Comparison of ENCODE assay signal across 28 cellular contexts in the genomic region with DNA sequence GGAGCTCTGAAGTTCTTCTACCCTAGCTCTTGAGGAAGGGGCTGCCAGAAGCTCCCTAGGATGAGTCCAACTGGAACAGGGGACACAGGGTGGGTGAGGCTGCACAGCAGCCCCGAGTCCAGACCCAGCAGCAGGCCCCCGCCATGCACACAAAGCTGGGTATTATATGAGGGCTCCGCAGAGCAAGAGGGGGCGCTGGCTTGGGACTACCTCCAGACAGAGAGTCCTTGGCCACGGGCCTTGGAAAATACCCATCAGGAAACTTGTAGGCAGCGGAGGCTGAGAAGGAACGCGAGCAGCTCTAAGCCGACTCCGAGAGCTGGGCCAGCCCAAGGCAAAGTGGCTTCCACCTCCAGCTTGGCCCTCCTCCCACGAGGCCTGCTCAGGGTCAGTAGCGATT.
"Had no signal": no experiment of that assay in that cellular context is flagged by ENCODE, and none has a peak within 500 bp of the region (broad histone marks: within the 10 kb centered on the region; RNA-seq: fewer than 3 reads in every experiment).

No MANE protein-coding gene starts in this region.

- H3K4me3 ChIP-seq: stomach, suprapubic skin, testis, thoracic aorta, thyroid gland, tibial artery, tibial nerve, transverse colon, upper lobe of left lung, upper lobe of right lung, uterus, vagina had no signal

- H3K4me3 Mint-ChIP-seq: stimulated activated effector memory CD8-positive, alpha-beta T cell treated with anti-CD3 and anti-CD28 coated beads, Interleukin-12 subunit alpha, Interleukin-12 subunit beta, amount 100 ng/mL, for 72 hours; stimulated activated memory B cell treated with anti-CD40 and anti-IgM and Interleukin-4, amounts not matched to agents 10 μg/mL and 1 μg/mL and 100 μg/mL, for 72 hours; stimulated activated naive B cell treated with anti-CD40 and anti-IgM and Interleukin-4, amounts not matched to agents 10 μg/mL and 1 μg/mL and 100 μg/mL, for 72 hours; stimulated activated naive CD8-positive, alpha-beta T cell treated with anti-CD3 and anti-CD28 coated beads, Interleukin-15, amount 100 ng/mL, for 72 hours; stimulated activated naive CD8-positive, alpha-beta T cell treated with anti-CD3 and anti-CD28 coated beads, Interleukin-15, Interleukin-2, amounts not matched to agents 100 ng/mL and 50 ng/mL, for 24 hours had no signal

- H3K27ac ChIP-seq: stomach, suprapubic skin, testis, thoracic aorta, thyroid gland, tibial artery, transverse colon, upper lobe of left lung, upper lobe of right lung, uterus, vagina had no signal

- H3K27ac Mint-ChIP-seq: stimulated activated effector memory CD8-positive, alpha-beta T cell treated with anti-CD3 and anti-CD28 coated beads, Interleukin-12 subunit alpha, Interleukin-12 subunit beta, amount 100 ng/mL, for 72 hours; stimulated activated memory B cell treated with anti-CD40 and anti-IgM and Interleukin-4, amounts not matched to agents 10 μg/mL and 1 μg/mL and 100 μg/mL, for 72 hours; stimulated activated naive B cell treated with anti-CD40 and anti-IgM and Interleukin-4, amounts not matched to agents 10 μg/mL and 1 μg/mL and 100 μg/mL, for 72 hours; stimulated activated naive CD8-positive, alpha-beta T cell treated with anti-CD3 and anti-CD28 coated beads, Interleukin-15, Interleukin-2, amounts not matched to agents 100 ng/mL and 50 ng/mL, for 24 hours had no signal

- H3K4me1 ChIP-seq: uterus had no signal

- FAIRE-seq: urothelium cell line had no signal

- H3K9me3 ChIP-seq: stomach, suprapubic skin, testis, thoracic aorta, thyroid gland, tibial artery, tibial nerve, transverse colon, upper lobe of left lung, upper lobe of right lung, uterus, vagina had no signal

- H3K27me3 ChIP-seq: suprapubic skin, testis, thyroid gland, tibial artery, tibial nerve, transverse colon, upper lobe of left lung, upper lobe of right lung, uterus, vagina had no signal

- DNase-seq: stimulated activated CD4-positive, alpha-beta T cell treated with anti-CD3 and anti-CD28 coated beads, Interleukin-2, amount 100 ng/mL, for 24 hours; stimulated activated CD4-positive, alpha-beta T cell treated with anti-CD3 and anti-CD28 coated beads, Interleukin-2, amount 100 ng/mL, for 48 hours; stimulated activated CD4-positive, alpha-beta T cell treated with anti-CD3 and anti-CD28 coated beads, Interleukin-4, amount 100 ng/mL, for 1 hour; stimulated activated CD4-positive, alpha-beta T cell treated with anti-CD3 and anti-CD28 coated beads, Interleukin-4, amount 100 ng/mL, for 24 hours; stimulated activated CD4-positive, alpha-beta T cell treated with anti-CD3 and anti-CD28 coated beads, Interleukin-4, amount 100 ng/mL, for 4 hours; stimulated activated CD8-positive, alpha-beta memory T cell treated with anti-CD3 and anti-CD28 coated beads, Interleukin-4, amount 100 ng/mL, for 48 hours; stimulated activated naive B cell treated with anti-CD40 and anti-IgM and Interleukin-4, amounts not matched to agents 10 μg/mL and 1 μg/mL and 100 μg/mL, for 72 hours; stimulated activated naive CD4-positive, alpha-beta T cell; stimulated activated naive CD4-positive, alpha-beta T cell treated with Interleukin-2 at 50 U/mL for 16 hours; stimulated activated naive CD8-positive, alpha-beta T cell treated with anti-CD3 and anti-CD28 coated beads, Interleukin-15, amount 100 ng/mL, for 72 hours; stimulated activated naive CD8-positive, alpha-beta T cell treated with anti-CD3 and anti-CD28 coated beads, Interleukin-15, Interleukin-2, amounts not matched to agents 100 U/mL and 50 U/mL, for 24 hours; stomach; substantia nigra; testis; thyroid gland; tibial artery; transverse colon; upper lobe of left lung; upper lobe of right lung; uterus had no signal

- ATAC-seq: stimulated activated effector memory CD8-positive, alpha-beta T cell treated with anti-CD3 and anti-CD28 coated beads, Interleukin-12 subunit alpha, Interleukin-12 subunit beta, amount 100 ng/mL, for 72 hours; stimulated activated memory B cell treated with anti-CD40 and anti-IgM and Interleukin-4, amounts not matched to agents 10 μg/mL and 1 μg/mL and 100 μg/mL, for 72 hours; stimulated activated naive B cell treated with anti-CD40 and anti-IgM and Interleukin-4, amounts not matched to agents 10 μg/mL and 1 μg/mL and 100 μg/mL, for 72 hours; stimulated activated naive CD8-positive, alpha-beta T cell treated with anti-CD3 and anti-CD28 coated beads, Interleukin-15, amount 100 ng/mL, for 72 hours; stimulated activated naive CD8-positive, alpha-beta T cell treated with anti-CD3 and anti-CD28 coated beads, Interleukin-15, Interleukin-2, amounts not matched to agents 100 U/mL and 50 U/mL, for 24 hours; upper lobe of right lung had no signal

- H3K9me3 Mint-ChIP-seq: stimulated activated effector memory CD8-positive, alpha-beta T cell treated with anti-CD3 and anti-CD28 coated beads, Interleukin-12 subunit alpha, Interleukin-12 subunit beta, amount 100 ng/mL, for 72 hours; stimulated activated memory B cell treated with anti-CD40 and anti-IgM and Interleukin-4, amounts not matched to agents 10 μg/mL and 1 μg/mL and 100 μg/mL, for 72 hours; stimulated activated naive B cell treated with anti-CD40 and anti-IgM and Interleukin-4, amounts not matched to agents 10 μg/mL and 1 μg/mL and 100 μg/mL, for 72 hours; stimulated activated naive CD8-positive, alpha-beta T cell treated with anti-CD3 and anti-CD28 coated beads, Interleukin-15, amount 100 ng/mL, for 72 hours; stimulated activated naive CD8-positive, alpha-beta T cell treated with anti-CD3 and anti-CD28 coated beads, Interleukin-15, Interleukin-2, amounts not matched to agents 100 ng/mL and 50 ng/mL, for 24 hours had no signal

- H3K36me3 ChIP-seq: uterus had no signal

- H3K27me3 Mint-ChIP-seq: stimulated activated memory B cell treated with anti-CD40 and anti-IgM and Interleukin-4, amounts not matched to agents 10 μg/mL and 1 μg/mL and 100 μg/mL, for 72 hours; stimulated activated naive B cell treated with anti-CD40 and anti-IgM and Interleukin-4, amounts not matched to agents 10 μg/mL and 1 μg/mL and 100 μg/mL, for 72 hours; stimulated activated naive CD8-positive, alpha-beta T cell treated with anti-CD3 and anti-CD28 coated beads, Interleukin-15, amount 100 ng/mL, for 72 hours; stimulated activated naive CD8-positive, alpha-beta T cell treated with anti-CD3 and anti-CD28 coated beads, Interleukin-15, Interleukin-2, amounts not matched to agents 100 ng/mL and 50 ng/mL, for 24 hours had no signal
